Comparison of ENCODE assay signal across 1 cellular context in genomic region chr5:154189819-154190651, GRCh38.
A peak's percentile ranks its signal among the peaks of the same experiment; 100 is the strongest.
TF ChIP-seq lines count a peak whose summit lies in the region.

No MANE protein-coding gene starts in this region.

TF ChIP-seq in GM12878, 131 proteins besides CTCF, POLR2A, EP300 and RAD21 (continued from another document and continues in another):
- TF ChIP-seq, protein P1, sequence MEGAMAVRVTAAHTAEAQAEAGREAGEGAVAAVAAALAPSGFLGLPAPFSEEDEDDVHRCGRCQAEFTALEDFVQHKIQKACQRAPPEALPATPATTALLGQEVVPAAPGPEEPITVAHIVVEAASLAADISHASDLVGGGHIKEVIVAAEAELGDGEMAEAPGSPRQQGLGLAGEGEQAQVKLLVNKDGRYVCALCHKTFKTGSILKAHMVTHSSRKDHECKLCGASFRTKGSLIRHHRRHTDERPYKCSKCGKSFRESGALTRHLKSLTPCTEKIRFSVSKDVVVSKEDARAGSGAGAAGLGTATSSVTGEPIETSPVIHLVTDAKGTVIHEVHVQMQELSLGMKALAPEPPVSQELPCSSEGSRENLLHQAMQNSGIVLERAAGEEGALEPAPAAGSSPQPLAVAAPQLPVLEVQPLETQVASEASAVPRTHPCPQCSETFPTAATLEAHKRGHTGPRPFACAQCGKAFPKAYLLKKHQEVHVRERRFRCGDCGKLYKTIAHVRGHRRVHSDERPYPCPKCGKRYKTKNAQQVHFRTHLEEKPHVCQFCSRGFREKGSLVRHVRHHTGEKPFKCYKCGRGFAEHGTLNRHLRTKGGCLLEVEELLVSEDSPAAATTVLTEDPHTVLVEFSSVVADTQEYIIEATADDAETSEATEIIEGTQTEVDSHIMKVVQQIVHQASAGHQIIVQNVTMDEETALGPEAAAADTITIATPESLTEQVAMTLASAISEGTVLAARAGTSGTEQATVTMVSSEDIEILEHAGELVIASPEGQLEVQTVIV (IDR thresholded peaks at IDR 0.05; ENCODE audit: borderline replicate concordance, partially characterized antibody), result no peak
- TF ChIP-seq STAT1 (conservative IDR thresholded peaks at IDR 0.05) (no peak), MYC (IDR thresholded peaks at IDR 0.05; ENCODE audit: insufficient read depth, insufficient read length, insufficient replicate concordance, low read length, severe bottlenecking) (no peak), SRF (IDR thresholded peaks at IDR 0.05; ENCODE audit: low read depth in 2 of 2, low read length in 2 of 2) (no peak), DPF2 (IDR thresholded peaks at IDR 0.05) (peak; percentile 91), ZNF592 (IDR thresholded peaks at IDR 0.05) (no peak), CUX1 (IDR thresholded peaks at IDR 0.05; ENCODE audit: insufficient replicate concordance, low read depth, low read length) (no peak), TCF12 (IDR thresholded peaks at IDR 0.05; ENCODE audit: low read depth, low read length) (no peak), IRF5 (IDR thresholded peaks at IDR 0.05; ENCODE audit: borderline replicate concordance) (no peak), ETV6 (conservative IDR thresholded peaks at IDR 0.05 in 1 of 2, IDR thresholded peaks at IDR 0.05 in 1 of 2; ENCODE audit: borderline replicate concordance in 1 of 2, low read depth in 1 of 2) (no peak), GABPA (IDR thresholded peaks at IDR 0.05; ENCODE audit: low read depth) (no peak), KAT2A (conservative IDR thresholded peaks at IDR 0.05; ENCODE audit: control insufficient read depth, low read depth, low read length) (no peak), RELA (IDR thresholded peaks at IDR 0.05; ENCODE audit: borderline replicate concordance, partially characterized antibody) (peak; percentile 11), RFX5 (IDR thresholded peaks at IDR 0.05; ENCODE audit: low read depth, low read length) (no peak), ZBED1 (IDR thresholded peaks at IDR 0.05; ENCODE audit: borderline replicate concordance) (no peak), ZNF274 (IDR thresholded peaks at IDR 0.05; ENCODE audit: insufficient read depth, insufficient read length) (no peak), MEF2B (IDR thresholded peaks at IDR 0.05; ENCODE audit: partially characterized antibody, poor library complexity, severe bottlenecking) (peak; percentile 97), SPI1 (IDR thresholded peaks at IDR 0.05; ENCODE audit: borderline replicate concordance, insufficient read depth, low read depth, low read length) (no peak), CHD1 (IDR thresholded peaks at IDR 0.05; ENCODE audit: low read depth, low read length) (peak; percentile 95), HDAC6 (IDR thresholded peaks at IDR 0.05; ENCODE audit: unreplicated experiment) (no peak), ZNF24 (IDR thresholded peaks at IDR 0.05) (no peak), RCOR1 (conservative IDR thresholded peaks at IDR 0.05; ENCODE audit: low read depth, low read length) (no peak), PRDM15 (CRISPR knock-in tag; IDR thresholded peaks at IDR 0.05) (no peak), FOS (IDR thresholded peaks at IDR 0.05; ENCODE audit: borderline replicate concordance, extremely low read depth, insufficient read length) (no peak)
- TF ChIP-seq, protein P2, sequence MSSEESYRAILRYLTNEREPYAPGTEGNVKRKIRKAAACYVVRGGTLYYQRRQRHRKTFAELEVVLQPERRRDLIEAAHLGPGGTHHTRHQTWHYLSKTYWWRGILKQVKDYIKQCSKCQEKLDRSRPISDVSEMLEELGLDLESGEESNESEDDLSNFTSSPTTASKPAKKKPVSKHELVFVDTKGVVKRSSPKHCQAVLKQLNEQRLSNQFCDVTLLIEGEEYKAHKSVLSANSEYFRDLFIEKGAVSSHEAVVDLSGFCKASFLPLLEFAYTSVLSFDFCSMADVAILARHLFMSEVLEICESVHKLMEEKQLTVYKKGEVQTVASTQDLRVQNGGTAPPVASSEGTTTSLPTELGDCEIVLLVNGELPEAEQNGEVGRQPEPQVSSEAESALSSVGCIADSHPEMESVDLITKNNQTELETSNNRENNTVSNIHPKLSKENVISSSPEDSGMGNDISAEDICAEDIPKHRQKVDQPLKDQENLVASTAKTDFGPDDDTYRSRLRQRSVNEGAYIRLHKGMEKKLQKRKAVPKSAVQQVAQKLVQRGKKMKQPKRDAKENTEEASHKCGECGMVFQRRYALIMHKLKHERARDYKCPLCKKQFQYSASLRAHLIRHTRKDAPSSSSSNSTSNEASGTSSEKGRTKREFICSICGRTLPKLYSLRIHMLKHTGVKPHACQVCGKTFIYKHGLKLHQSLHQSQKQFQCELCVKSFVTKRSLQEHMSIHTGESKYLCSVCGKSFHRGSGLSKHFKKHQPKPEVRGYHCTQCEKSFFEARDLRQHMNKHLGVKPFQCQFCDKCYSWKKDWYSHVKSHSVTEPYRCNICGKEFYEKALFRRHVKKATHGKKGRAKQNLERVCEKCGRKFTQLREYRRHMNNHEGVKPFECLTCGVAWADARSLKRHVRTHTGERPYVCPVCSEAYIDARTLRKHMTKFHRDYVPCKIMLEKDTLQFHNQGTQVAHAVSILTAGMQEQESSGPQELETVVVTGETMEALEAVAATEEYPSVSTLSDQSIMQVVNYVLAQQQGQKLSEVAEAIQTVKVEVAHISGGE (CRISPR knock-in tag; IDR thresholded peaks at IDR 0.05), result no peak
- TF ChIP-seq, protein P3, sequence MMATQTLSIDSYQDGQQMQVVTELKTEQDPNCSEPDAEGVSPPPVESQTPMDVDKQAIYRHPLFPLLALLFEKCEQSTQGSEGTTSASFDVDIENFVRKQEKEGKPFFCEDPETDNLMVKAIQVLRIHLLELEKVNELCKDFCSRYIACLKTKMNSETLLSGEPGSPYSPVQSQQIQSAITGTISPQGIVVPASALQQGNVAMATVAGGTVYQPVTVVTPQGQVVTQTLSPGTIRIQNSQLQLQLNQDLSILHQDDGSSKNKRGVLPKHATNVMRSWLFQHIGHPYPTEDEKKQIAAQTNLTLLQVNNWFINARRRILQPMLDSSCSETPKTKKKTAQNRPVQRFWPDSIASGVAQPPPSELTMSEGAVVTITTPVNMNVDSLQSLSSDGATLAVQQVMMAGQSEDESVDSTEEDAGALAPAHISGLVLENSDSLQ (IDR thresholded peaks at IDR 0.05), result no peak; the same call in 1 of the 2 replicates
- TF ChIP-seq, protein P4, sequence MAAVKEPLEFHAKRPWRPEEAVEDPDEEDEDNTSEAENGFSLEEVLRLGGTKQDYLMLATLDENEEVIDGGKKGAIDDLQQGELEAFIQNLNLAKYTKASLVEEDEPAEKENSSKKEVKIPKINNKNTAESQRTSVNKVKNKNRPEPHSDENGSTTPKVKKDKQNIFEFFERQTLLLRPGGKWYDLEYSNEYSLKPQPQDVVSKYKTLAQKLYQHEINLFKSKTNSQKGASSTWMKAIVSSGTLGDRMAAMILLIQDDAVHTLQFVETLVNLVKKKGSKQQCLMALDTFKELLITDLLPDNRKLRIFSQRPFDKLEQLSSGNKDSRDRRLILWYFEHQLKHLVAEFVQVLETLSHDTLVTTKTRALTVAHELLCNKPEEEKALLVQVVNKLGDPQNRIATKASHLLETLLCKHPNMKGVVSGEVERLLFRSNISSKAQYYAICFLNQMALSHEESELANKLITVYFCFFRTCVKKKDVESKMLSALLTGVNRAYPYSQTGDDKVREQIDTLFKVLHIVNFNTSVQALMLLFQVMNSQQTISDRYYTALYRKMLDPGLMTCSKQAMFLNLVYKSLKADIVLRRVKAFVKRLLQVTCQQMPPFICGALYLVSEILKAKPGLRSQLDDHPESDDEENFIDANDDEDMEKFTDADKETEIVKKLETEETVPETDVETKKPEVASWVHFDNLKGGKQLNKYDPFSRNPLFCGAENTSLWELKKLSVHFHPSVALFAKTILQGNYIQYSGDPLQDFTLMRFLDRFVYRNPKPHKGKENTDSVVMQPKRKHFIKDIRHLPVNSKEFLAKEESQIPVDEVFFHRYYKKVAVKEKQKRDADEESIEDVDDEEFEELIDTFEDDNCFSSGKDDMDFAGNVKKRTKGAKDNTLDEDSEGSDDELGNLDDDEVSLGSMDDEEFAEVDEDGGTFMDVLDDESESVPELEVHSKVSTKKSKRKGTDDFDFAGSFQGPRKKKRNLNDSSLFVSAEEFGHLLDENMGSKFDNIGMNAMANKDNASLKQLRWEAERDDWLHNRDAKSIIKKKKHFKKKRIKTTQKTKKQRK (IDR thresholded peaks at IDR 0.05; ENCODE audit: low read depth, low read length), result no peak
